25 cellular contexts compared by ENCODE assay signal in the genomic region with DNA sequence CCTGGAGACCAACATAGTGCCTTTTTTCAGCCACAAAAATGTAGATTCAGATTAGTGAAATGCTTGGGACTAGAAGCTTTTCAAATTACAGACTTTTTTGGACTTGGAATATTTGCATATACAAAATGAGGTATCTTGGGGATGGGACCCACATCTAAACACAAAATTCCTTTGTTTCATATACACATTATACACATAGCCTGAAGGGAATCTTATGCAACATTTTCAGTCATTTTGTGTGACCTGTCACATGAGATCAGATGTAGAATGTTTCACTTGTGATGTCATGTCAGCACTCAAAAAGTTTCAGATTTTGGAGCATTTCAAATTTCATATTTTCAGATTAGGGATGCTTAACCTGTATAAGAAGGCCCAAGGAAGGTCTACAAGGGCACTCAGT. TPM values are rescaled to one million over a fixed set of nuclear protein-coding genes. Genes with fewer than 3 reads are reported as not detected.
"Had no signal": no experiment of that assay in that cellular context is flagged by ENCODE, and none has a peak within 500 bp of the region (broad histone marks: within the 10 kb centered on the region; RNA-seq: fewer than 3 reads in every experiment).

No MANE protein-coding gene starts in this region.

- H3K4me2 ChIP-seq: SK-N-SH had no signal

- H3K27ac Mint-ChIP-seq: T-cell had no signal

- DNase-seq: IMR-90, Kasumi-1, MM.1S, NCI-H1092 treated with DMSO at 0.1 percent for 48 hours, NCI-H1436, NCI-H187, NCI-H2029, NCI-H2081 treated with DMSO at 0.1 percent for 48 hours, NCI-H2171, NCI-H226, NCI-H446, NCI-H510A, NCI-H524 treated with DMSO at 0.1 percent for 48 hours, NCI-H69, NCI-H774, Right ventricle myocardium superior, RPMI8226, SIG-M5, SK-N-SH, SW 1271, T-cell had no signal

- H3K9me3 ChIP-seq: SJSA1, SK-N-SH had no signal

- H3K27me3 Mint-ChIP-seq: T-cell had no signal

- FAIRE-seq: RCC 7860 had no signal

- H3K27ac ChIP-seq: KMS-11, SJSA1 had no signal

- H3K9me3 Mint-ChIP-seq: T-cell had no signal

- H3K4me3 ChIP-seq: SJSA1 had no signal

- H3K4me3 Mint-ChIP-seq: T-cell had no signal

- H3K9me2 ChIP-seq: SK-N-SH had no signal

- H3K9ac ChIP-seq: KMS-11, SK-N-SH had no signal

- H3K4me1 ChIP-seq: SJSA1 had no signal

- H3K27me3 ChIP-seq: SJSA1 had no signal

RNA-seq across cellular contexts. Expression of gene ALDH8A1, which starts 44.5 kb away (rescaled TPM):
- total RNA-seq: M059J, SJSA1 had no signal
